ENCODE assay signal across 8 cellular contexts in genomic region chr20:19976595-19977372, GRCh38. TPM values are rescaled to one million over a fixed set of nuclear protein-coding genes. Genes with fewer than 3 reads are reported as not detected.
DNase-seq lines count a peak whose midpoint lies in the region; TF ChIP-seq lines count a peak whose summit lies in the region.

No MANE protein-coding gene starts in this region.

- peaks cover 59% of the 10 kb centered on the region for H3K4me1 ChIP-seq in stomach smooth muscle (ENCODE audit: control insufficient read depth, insufficient read depth, low read length)

- DNase-seq in HFF-Myc (ENCODE audit: extremely low read depth, low read depth) (no peak), astrocyte of the spinal cord (ENCODE audit: low read depth, low spot score) (peak; percentile 92), inferior parietal cortex (ENCODE audit: extremely low spot score) (peak; percentile 57), NK-92 (lab: John Stamatoyannopoulos, UW; ENCODE audit: unreplicated experiment) (no peak), NAMALWA (ENCODE audit: low spot score) (no peak), mesenteric fat pad (ENCODE audit: low spot score) (no peak)
- no peak for DNase-seq in activated effector memory CD4-positive, alpha-beta T cell treated with anti-CD3 and anti-CD28 coated beads, Interleukin-2, amount 50 U/mL, for 16 hours

- H3K27me3 ChIP-seq in stomach smooth muscle (ENCODE audit: control insufficient read depth in 1 of 2, insufficient read depth in 2 of 2, low read length in 2 of 2) = no peaks in the 10 kb centered on the region

- H3K9me3 ChIP-seq in stomach smooth muscle (ENCODE audit: control insufficient read depth in 2 of 2, low read length in 2 of 2) = no peaks in the 10 kb centered on the region

- peaks cover 0 to 1% of the 10 kb centered on the region in 2 donors for H3K36me3 ChIP-seq in stomach smooth muscle (ENCODE audit: control insufficient read depth in 2 of 2, insufficient read depth in 2 of 2, low read length in 2 of 2)

- H3K4me3 ChIP-seq in HFF-Myc (replicated peaks; ENCODE audit: low read depth, low read length) (peak overlapping the region; percentile 67), astrocyte of the spinal cord (ENCODE audit: low read depth, low read length) (peak overlapping the region; percentile 86), stomach smooth muscle (ENCODE audit: low read length in 2 of 2) (peak overlapping the region; percentile 91 to 92)

- peak overlapping the region; percentile 93 for H3K27ac ChIP-seq in stomach smooth muscle (ENCODE audit: low read length)

- TF ChIP-seq CTCF in HFF-Myc (IDR thresholded peaks at IDR 0.05; ENCODE audit: low read depth, low read length, missing control alignments) = no peak
- no peak for TF ChIP-seq CTCF in astrocyte of the spinal cord (IDR thresholded peaks at IDR 0.05; ENCODE audit: low read depth, low read length)

- H3K9ac ChIP-seq in stomach smooth muscle (ENCODE audit: low read length in 2 of 2) = peak overlapping the region; percentile 76 to 83

- in situ Hi-C loops in astrocyte of the spinal cord (cut with HindIII; ENCODE audit: low sequenced_read_pairs) = loop anchor here (25.0 kb wide), 2 partner anchors 89 to 164 kb away; no protein-coding TSS in a partner anchor

RNA-seq across cellular contexts. Expression of gene NAA20, which starts 40.4 kb away (rescaled TPM):
- total RNA-seq in mesenteric fat pad = 71.8 TPM

Comparison
In these comparisons a context has a peak if more than half of its experiments do, and no peak if none do; other contexts are left out.
1. DNase-seq: peak in astrocyte of the spinal cord (single experiment) and inferior parietal cortex (single experiment); none in HFF-Myc (single experiment), NK-92 (single experiment), NAMALWA (single experiment), mesenteric fat pad (single experiment) and activated effector memory CD4-positive, alpha-beta T cell treated with anti-CD3 and anti-CD28 coated beads, Interleukin-2, amount 50 U/mL, for 16 hours (single experiment).
2. Peak in every context shown above with its lines, with median percentiles within 50 percentile points of each other: H3K4me3 ChIP-seq.